In the genomic region with DNA sequence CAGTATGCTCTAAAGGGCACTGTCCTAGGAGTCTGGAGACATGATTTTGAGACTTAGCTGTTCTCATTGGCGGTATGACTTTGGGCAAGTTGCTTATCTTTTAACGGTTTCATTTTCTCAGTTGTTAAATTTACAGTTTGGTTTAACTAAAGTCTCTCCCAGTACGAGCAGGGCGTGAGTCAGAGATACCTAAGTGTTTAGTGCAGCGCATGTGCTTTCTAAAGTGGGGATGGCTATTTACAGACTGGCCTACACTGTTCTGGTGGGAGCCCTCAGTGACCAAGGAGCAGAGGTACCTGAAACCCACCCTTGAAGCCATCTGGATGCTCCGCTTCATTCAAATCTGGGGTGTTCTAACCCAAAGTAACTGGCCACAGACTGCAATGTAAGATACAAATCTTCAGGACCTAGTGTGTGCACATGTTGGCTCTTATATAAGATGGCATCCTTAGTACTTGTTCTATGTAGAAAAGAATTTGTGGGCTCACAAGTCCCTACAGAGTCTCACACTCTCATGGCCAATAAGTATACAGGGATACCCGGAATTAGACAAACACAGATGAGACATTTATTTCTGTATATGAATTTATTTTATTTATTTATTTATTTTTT, we compare ENCODE assay signal across 1 cellular context.
TF ChIP-seq lines count a peak whose summit lies in the region.

No MANE protein-coding gene starts in this region.

TF ChIP-seq in HCT116, 20 proteins besides CTCF, POLR2A, EP300 and RAD21:
- TF ChIP-seq SP1 (IDR thresholded peaks at IDR 0.05; ENCODE audit: low read depth), result no peak
- TF ChIP-seq SRF (IDR thresholded peaks at IDR 0.05; ENCODE audit: low read depth), result no peak
- no peak for TF ChIP-seq ZFX (IDR thresholded peaks at IDR 0.05)
- TF ChIP-seq CEBPB (IDR thresholded peaks at IDR 0.05; ENCODE audit: low read depth), result no peak
- no peak for TF ChIP-seq EGR1 (IDR thresholded peaks at IDR 0.05; ENCODE audit: low read depth)
- TF ChIP-seq CBX3 (IDR thresholded peaks at IDR 0.05; ENCODE audit: low read depth), result no peak
- TF ChIP-seq FOSL1 (IDR thresholded peaks at IDR 0.05; ENCODE audit: low read depth), result no peak
- TF ChIP-seq, protein P1, sequence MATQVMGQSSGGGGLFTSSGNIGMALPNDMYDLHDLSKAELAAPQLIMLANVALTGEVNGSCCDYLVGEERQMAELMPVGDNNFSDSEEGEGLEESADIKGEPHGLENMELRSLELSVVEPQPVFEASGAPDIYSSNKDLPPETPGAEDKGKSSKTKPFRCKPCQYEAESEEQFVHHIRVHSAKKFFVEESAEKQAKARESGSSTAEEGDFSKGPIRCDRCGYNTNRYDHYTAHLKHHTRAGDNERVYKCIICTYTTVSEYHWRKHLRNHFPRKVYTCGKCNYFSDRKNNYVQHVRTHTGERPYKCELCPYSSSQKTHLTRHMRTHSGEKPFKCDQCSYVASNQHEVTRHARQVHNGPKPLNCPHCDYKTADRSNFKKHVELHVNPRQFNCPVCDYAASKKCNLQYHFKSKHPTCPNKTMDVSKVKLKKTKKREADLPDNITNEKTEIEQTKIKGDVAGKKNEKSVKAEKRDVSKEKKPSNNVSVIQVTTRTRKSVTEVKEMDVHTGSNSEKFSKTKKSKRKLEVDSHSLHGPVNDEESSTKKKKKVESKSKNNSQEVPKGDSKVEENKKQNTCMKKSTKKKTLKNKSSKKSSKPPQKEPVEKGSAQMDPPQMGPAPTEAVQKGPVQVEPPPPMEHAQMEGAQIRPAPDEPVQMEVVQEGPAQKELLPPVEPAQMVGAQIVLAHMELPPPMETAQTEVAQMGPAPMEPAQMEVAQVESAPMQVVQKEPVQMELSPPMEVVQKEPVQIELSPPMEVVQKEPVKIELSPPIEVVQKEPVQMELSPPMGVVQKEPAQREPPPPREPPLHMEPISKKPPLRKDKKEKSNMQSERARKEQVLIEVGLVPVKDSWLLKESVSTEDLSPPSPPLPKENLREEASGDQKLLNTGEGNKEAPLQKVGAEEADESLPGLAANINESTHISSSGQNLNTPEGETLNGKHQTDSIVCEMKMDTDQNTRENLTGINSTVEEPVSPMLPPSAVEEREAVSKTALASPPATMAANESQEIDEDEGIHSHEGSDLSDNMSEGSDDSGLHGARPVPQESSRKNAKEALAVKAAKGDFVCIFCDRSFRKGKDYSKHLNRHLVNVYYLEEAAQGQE (IDR thresholded peaks at IDR 0.05; ENCODE audit: low read depth), result no peak
- no peak for TF ChIP-seq EZH2phosphoT487 (IDR thresholded peaks at IDR 0.05; ENCODE audit: borderline replicate concordance)
